Comparison of ENCODE assay signal across 19 cellular contexts in genomic region chr7:139741813-139742344, GRCh38. TPM values are rescaled to one million over a fixed set of nuclear protein-coding genes. Genes with fewer than 3 reads are reported as not detected.
DNase-seq lines count a peak whose midpoint lies in the region; ATAC-seq and TF ChIP-seq lines count a peak whose summit lies in the region.
"Had no signal": no experiment of that assay in that cellular context is flagged by ENCODE, and none has a peak within 500 bp of the region (broad histone marks: within the 10 kb centered on the region; RNA-seq: fewer than 3 reads in every experiment).

No MANE protein-coding gene starts in this region.

- TF ChIP-seq RAD21 in liver (IDR thresholded peaks at IDR 0.05): no peak

- no peaks in the 10 kb centered on the region for H3K9me3 ChIP-seq in heart right ventricle
- no peaks in the 10 kb centered on the region for H3K9me3 ChIP-seq in liver (ENCODE audit: control insufficient read depth in 4 of 4, low read length in 3 of 4)
- no peaks in the 10 kb centered on the region for H3K9me3 ChIP-seq in tibial artery
- H3K9me3 ChIP-seq: adrenal gland; BLaER1 treated with 17β-estradiol and CSF1 and Interleukin-3, amounts not matched to agents 10 nM and 100 nM; lower lobe of right lung; neutrophil had no signal

- H3K4me3 ChIP-seq in heart right ventricle (no peak overlapping the region), liver (ENCODE audit: low read depth in 1 of 3, low read length in 3 of 3) (no peak overlapping the region), tibial artery (no peak overlapping the region)
- H3K4me3 ChIP-seq: adrenal gland; BLaER1 treated with 17β-estradiol and CSF1 and Interleukin-3, amounts not matched to agents 10 nM and 100 nM; lower lobe of right lung; SK-N-MC had no signal

- TF ChIP-seq CTCF in heart right ventricle (IDR thresholded peaks at IDR 0.05) (no peak), liver (IDR thresholded peaks at IDR 0.05; ENCODE audit: low read depth, low read length, missing input control) (no peak), tibial artery (IDR thresholded peaks at IDR 0.05) (no peak)

- 58% methylated on average over 5 of the region's 5 CpGs for WGBS in heart right ventricle, 2 donors
- WGBS in liver: 54% methylated on average over 5 of the region's 5 CpGs

- no peaks in the 10 kb centered on the region for H3K27me3 ChIP-seq in heart right ventricle
- no peaks in the 10 kb centered on the region for H3K27me3 ChIP-seq in liver (ENCODE audit: control insufficient read depth in 4 of 4, insufficient read depth in 4 of 4, low read length in 3 of 4)
- H3K27me3 ChIP-seq in tibial artery: no peaks in the 10 kb centered on the region
- H3K27me3 ChIP-seq: adrenal gland; BLaER1 treated with 17β-estradiol and CSF1 and Interleukin-3, amounts not matched to agents 10 nM and 100 nM; neutrophil had no signal

- peaks cover 0 to 18% (median 0%) of the 10 kb centered on the region in 9 donors for H3K36me3 ChIP-seq in heart right ventricle
- H3K36me3 ChIP-seq in liver (ENCODE audit: control insufficient read depth in 4 of 4, insufficient read depth in 3 of 4, low read depth in 1 of 4, low read length in 3 of 4): no peaks in the 10 kb centered on the region
- H3K36me3 ChIP-seq in tibial artery: no peaks in the 10 kb centered on the region
- H3K36me3 ChIP-seq: adrenal gland, lower lobe of right lung, neutrophil had no signal

- no peak for DNase-seq in heart right ventricle
- DNase-seq in cardiac septum (ENCODE audit: low spot score): no peak
- no peak for DNase-seq in tibial artery
- no peak for DNase-seq in activated CD4-positive, alpha-beta T cell treated with anti-CD3 and anti-CD28 coated beads for 48 hours
- no peak for DNase-seq in DMS53 treated with DMSO at 0.1 percent for 48 hours (lab: John Stamatoyannopoulos, UW; ENCODE audit: unreplicated experiment)
- DNase-seq in OCI-M1 (lab: John Stamatoyannopoulos, UW): no peak
- DNase-seq: activated CD4-positive, alpha-beta T cell treated with anti-CD3 and anti-CD28 coated beads, Interleukin-2, amount 50 U/mL, for 1 hour; activated gamma-delta T cell treated with Interleukin-2 at 50 U/mL for 16 hours; lower lobe of right lung; NCI-H1417; NCI-H510A treated with DMSO at 0.1 percent for 48 hours; stimulated activated naive CD8-positive, alpha-beta T cell treated with anti-CD3 and anti-CD28 coated beads, Interleukin-15, amount 100 ng/mL, for 72 hours; T-helper 2 cell had no signal

- ATAC-seq in heart right ventricle: no peak
- ATAC-seq: lower lobe of right lung; stimulated activated naive CD8-positive, alpha-beta T cell treated with anti-CD3 and anti-CD28 coated beads, Interleukin-15, amount 100 ng/mL, for 72 hours had no signal

- H3K4me1 ChIP-seq in heart right ventricle (peaks cover 46 to 100% (median 99%) of the 10 kb centered on the region in 9 donors), liver (ENCODE audit: control insufficient read depth in 4 of 4, insufficient read depth in 4 of 4, low read length in 3 of 4) (peaks cover 24 to 92% (median 76%) of the 10 kb centered on the region in 4 donors), tibial artery (peaks cover 4 to 100% (median 68%) of the 10 kb centered on the region in 4 donors)

- H3K27ac ChIP-seq in heart right ventricle (peak overlapping the region in 6 of 10 donors; percentile 68 to 92 (median 90)), angular gyrus (ENCODE audit: low read depth, low read length) (peak overlapping the region; percentile 94), liver (ENCODE audit: low read depth in 1 of 2, low read length in 2 of 2) (peak overlapping the region; percentile 84 to 96), tibial artery (peak overlapping the region; percentile 9 to 86)
- H3K27ac ChIP-seq: BLaER1 treated with 17β-estradiol and CSF1 and Interleukin-3, amounts not matched to agents 10 nM and 100 nM; lower lobe of right lung; neutrophil; SK-N-MC had no signal

- intact Hi-C loops in heart right ventricle (cut with DNase I) (loop anchor here in 1 of 10 donors (5.0 kb wide), 1 partner anchor 35 kb away; the partner anchor contains the start of gene HIPK2), cardiac septum (cut with DNase I) (no loop called here), tibial artery (cut with DNase I; ENCODE audit: low total_unique reads) (no loop called here)

- H3K9ac ChIP-seq in liver (ENCODE audit: low read depth in 1 of 2, low read length in 2 of 2): no peak overlapping the region
- H3K9ac ChIP-seq: BLaER1 treated with 17β-estradiol and CSF1 and Interleukin-3, amounts not matched to agents 10 nM and 100 nM had no signal

TF ChIP-seq in liver, 16 proteins besides CTCF, POLR2A, EP300 and RAD21:
- TF ChIP-seq GABPA (IDR thresholded peaks at IDR 0.05 in 1 of 2, conservative IDR thresholded peaks at IDR 0.05 in 1 of 2): no peak
- no peak for TF ChIP-seq ATF3 (IDR thresholded peaks at IDR 0.05)
- TF ChIP-seq FOXA2 (IDR thresholded peaks at IDR 0.05): no peak
- no peak for TF ChIP-seq YY1 (IDR thresholded peaks at IDR 0.05)

RNA-seq across cellular contexts. Expression of gene HIPK2, which starts 35.9 kb away (rescaled TPM):
- total RNA-seq in heart right ventricle: 100 to 1,000 TPM in 9 of 10 donors, 10 to 100 TPM in 1; 99.4 to 203 (median 136) TPM
- 10 to 100 TPM; 19.7 to 29.3 TPM for polyA plus RNA-seq in heart right ventricle
- 218 TPM for total RNA-seq in cardiac septum
- 10 to 100 TPM; 13.1 to 48.8 TPM for total RNA-seq in liver
- polyA plus RNA-seq in liver: 10 to 100 TPM; 15.1 to 18.1 TPM
